ENCODE assay signal across 9 cellular contexts in genomic region chr12:47805417-47805816, GRCh38. TPM values are rescaled to one million over a fixed set of nuclear protein-coding genes. Genes with fewer than 3 reads are reported as not detected.
DNase-seq lines count a peak whose midpoint lies in the region; ATAC-seq and TF ChIP-seq lines count a peak whose summit lies in the region.
"Had no signal": no experiment of that assay in that cellular context is flagged by ENCODE, and none has a peak within 500 bp of the region (broad histone marks: within the 10 kb centered on the region; RNA-seq: fewer than 3 reads in every experiment).

No MANE protein-coding gene starts in this region.

- H3K36me3 ChIP-seq in mammary epithelial cell (ENCODE audit: insufficient read depth, low read length) (no peaks in the 10 kb centered on the region), upper lobe of right lung (no peaks in the 10 kb centered on the region)

- H3K79me2 ChIP-seq in mammary epithelial cell (ENCODE audit: insufficient read depth, low read length) = peaks cover 98% of the 10 kb centered on the region

- H3K4me3 ChIP-seq in mammary epithelial cell (replicated peaks in 1 of 3; ENCODE audit: insufficient read depth in 1 of 3, low read depth in 2 of 3, low read length in 3 of 3) = no peak overlapping the region
- no peak overlapping the region for H3K4me3 ChIP-seq in upper lobe of right lung

- H3K36me3 Mint-ChIP-seq in MCF 10A (ENCODE audit: insufficient read depth, unreplicated experiment) (peaks cover 7% of the 10 kb centered on the region), chondrocyte (ENCODE audit: low read depth) (peaks cover 1% of the 10 kb centered on the region)
- no peaks in the 10 kb centered on the region for H3K36me3 Mint-ChIP-seq in natural killer cell treated with Interleukin-12 subunit alpha and Interleukin-12 subunit beta and Interleukin-15 and Interleukin-18, amount 100 ng/mL, for 72 hours

- DNase-seq in MCF 10A (ENCODE audit: unreplicated experiment) (no peak), mammary epithelial cell (no peak), chondrocyte (ENCODE audit: low spot score) (no peak), upper lobe of right lung (no peak), DMS53 (lab: John Stamatoyannopoulos, UW) (no peak), NCI-H748 treated with DMSO at 0.1 percent for 48 hours (lab: John Stamatoyannopoulos, UW) (no peak)
- DNase-seq in natural killer cell treated with Interleukin-12 subunit alpha and Interleukin-12 subunit beta and Interleukin-15 and Interleukin-18, amount 100 ng/mL, for 72 hours (ENCODE audit: low spot score) = no peak

- H3K9ac ChIP-seq in mammary epithelial cell (ENCODE audit: insufficient read depth, low read length) = no peak overlapping the region

- WGBS in mammary epithelial cell (ENCODE audit: low coverage, missing lambda C conversion rate) = 38% methylated on average over 2 of the region's 2 CpGs

- no peaks in the 10 kb centered on the region for H3K27me3 Mint-ChIP-seq in MCF 10A (ENCODE audit: insufficient read depth, unreplicated experiment)
- no peaks in the 10 kb centered on the region for H3K27me3 Mint-ChIP-seq in chondrocyte (ENCODE audit: low read depth)
- no peaks in the 10 kb centered on the region for H3K27me3 Mint-ChIP-seq in natural killer cell treated with Interleukin-12 subunit alpha and Interleukin-12 subunit beta and Interleukin-15 and Interleukin-18, amount 100 ng/mL, for 72 hours

- H3K27ac ChIP-seq in mammary epithelial cell (ENCODE audit: insufficient read depth, low read depth, low read length) (no peak overlapping the region), upper lobe of right lung (peak overlapping the region; percentile 77)

- dilution Hi-C loops in mammary epithelial cell (cut with HindIII; ENCODE audit: low sequenced_read_pairs) = no loop called here

- no peak overlapping the region for H2AFZ ChIP-seq in mammary epithelial cell (ENCODE audit: low read depth, low read length)

- H3K4me3 Mint-ChIP-seq in MCF 10A (ENCODE audit: unreplicated experiment) (no peak overlapping the region), chondrocyte (ENCODE audit: unreplicated experiment) (no peak overlapping the region)
- H3K4me3 Mint-ChIP-seq in natural killer cell treated with Interleukin-12 subunit alpha and Interleukin-12 subunit beta and Interleukin-15 and Interleukin-18, amount 100 ng/mL, for 72 hours = peak overlapping the region; percentile 45

- peaks cover 17% of the 10 kb centered on the region for H3K4me1 Mint-ChIP-seq in MCF 10A (ENCODE audit: insufficient read depth, unreplicated experiment)
- H3K4me1 Mint-ChIP-seq in chondrocyte (ENCODE audit: low read depth) = peaks cover 85% of the 10 kb centered on the region
- H3K4me1 Mint-ChIP-seq in natural killer cell treated with Interleukin-12 subunit alpha and Interleukin-12 subunit beta and Interleukin-15 and Interleukin-18, amount 100 ng/mL, for 72 hours (ENCODE audit: low read depth in 2 of 2) = peaks cover 87% of the 10 kb centered on the region in 2 donors

- H3K27me3 ChIP-seq in mammary epithelial cell (ENCODE audit: insufficient read depth, low read length) = no peaks in the 10 kb centered on the region
- H3K27me3 ChIP-seq in upper lobe of right lung = no peaks in the 10 kb centered on the region

- H3K9me3 ChIP-seq in mammary epithelial cell (replicated peaks; ENCODE audit: insufficient read depth, low read length) (no peaks in the 10 kb centered on the region), upper lobe of right lung (no peaks in the 10 kb centered on the region)

- H3K4me2 ChIP-seq in mammary epithelial cell (ENCODE audit: insufficient read depth, low read depth, low read length) = no peak overlapping the region

- TF ChIP-seq CTCF in MCF 10A (IDR thresholded peaks at IDR 0.05; ENCODE audit: unreplicated experiment) = no peak
- TF ChIP-seq CTCF in mammary epithelial cell (conservative IDR thresholded peaks at IDR 0.05 in 1 of 2, IDR thresholded peaks at IDR 0.05 in 1 of 2; ENCODE audit: extremely low read depth in 1 of 2, insufficient read depth in 1 of 2, low read depth in 1 of 2, low read length in 2 of 2) = no peak
- TF ChIP-seq CTCF in chondrocyte (IDR thresholded peaks at IDR 0.05) = no peak
- no peak for TF ChIP-seq CTCF in upper lobe of right lung (IDR thresholded peaks at IDR 0.05)

- H3K4me1 ChIP-seq in mammary epithelial cell (ENCODE audit: insufficient read depth, low read length) = peaks cover 32% of the 10 kb centered on the region
- H3K4me1 ChIP-seq in upper lobe of right lung = peaks cover 100% of the 10 kb centered on the region

- H3K27ac Mint-ChIP-seq in MCF 10A (ENCODE audit: low read depth, unreplicated experiment) (peak overlapping the region; percentile 59), chondrocyte (ENCODE audit: unreplicated experiment) (peak overlapping the region; percentile 73)
- peak overlapping the region; percentile 66 to 100 for H3K27ac Mint-ChIP-seq in natural killer cell treated with Interleukin-12 subunit alpha and Interleukin-12 subunit beta and Interleukin-15 and Interleukin-18, amount 100 ng/mL, for 72 hours

- POLR2A ChIA-PET in MCF 10A (lab: Yijun Ruan, JAX) = interaction anchor here (0.6 kb wide), 1 partner anchor 84 kb away, joined by 3 read pairs; no protein-coding TSS in a partner anchor

- no TSS peak for BruUV-seq in MCF 10A (replicated peaks; lab: Mats Ljungman, UMichigan)
- no TSS peak for BruUV-seq in mammary epithelial cell (replicated peaks; lab: Mats Ljungman, UMichigan)

- intact Hi-C loops in MCF 10A (cut with micrococcal nuclease) = no loop called here
- intact Hi-C loops in mammary epithelial cell (cut with micrococcal nuclease) = no loop called here
- intact Hi-C loops in upper lobe of right lung (cut with DNase I) = no loop called here

- no peaks in the 10 kb centered on the region for H4K20me1 ChIP-seq in mammary epithelial cell (ENCODE audit: insufficient read depth, low read length)

- H3K9me3 Mint-ChIP-seq in MCF 10A (ENCODE audit: unreplicated experiment) (no peaks in the 10 kb centered on the region), chondrocyte (ENCODE audit: low read depth) (no peaks in the 10 kb centered on the region)
- H3K9me3 Mint-ChIP-seq in natural killer cell treated with Interleukin-12 subunit alpha and Interleukin-12 subunit beta and Interleukin-15 and Interleukin-18, amount 100 ng/mL, for 72 hours = no peaks in the 10 kb centered on the region

- in situ Hi-C loops in mammary epithelial cell (cut with MboI; ENCODE audit: low sequenced_read_pairs in 2 of 2) = no loop called here

- CTCF ChIA-PET in MCF 10A (lab: Yijun Ruan, JAX) (interaction anchor here (0.6 kb wide), 1 partner anchor 84 kb away, joined by 4 read pairs; no protein-coding TSS in a partner anchor), mammary epithelial cell (lab: Charles Lee; ENCODE audit: low non-redundant PET) (no interaction called here)

- no peak for ATAC-seq in natural killer cell treated with Interleukin-12 subunit alpha and Interleukin-12 subunit beta and Interleukin-15 and Interleukin-18, amount 100 ng/mL, for 72 hours
- ATAC-seq in upper lobe of right lung = no peak
- ATAC-seq in HG03159 (IDR thresholded peaks at IDR 0.05; ENCODE audit: unreplicated experiment) = no peak
- ATAC-seq: HepG2 had no signal

RNA-seq across cellular contexts. Expression of gene HDAC7, which starts 14.3 kb away (rescaled TPM):
- total RNA-seq in MCF 10A (2022) = 65.0 and 80.1 TPM in 2 replicates
- 10 to 100 TPM; 17.7 to 72.1 TPM for total RNA-seq in mammary epithelial cell
- polyA plus RNA-seq in mammary epithelial cell = 30.5 TPM
- polyA minus RNA-seq in mammary epithelial cell = 96.1 TPM
- total RNA-seq in chondrocyte = 79.1 to 93.2 TPM (median 89.6 TPM) in 3 replicates
- 100 to 1,000 TPM; 127 to 176 TPM for total RNA-seq in natural killer cell treated with Interleukin-12 subunit alpha and Interleukin-12 subunit beta and Interleukin-15 and Interleukin-18, amount 100 ng/mL, for 72 hours
- 135 TPM for total RNA-seq in upper lobe of right lung

RNA-seq across cellular contexts. Expression of gene SLC48A1, which starts 32.4 kb away (rescaled TPM):
- total RNA-seq in MCF 10A (2022) (19.4 and 20.2 TPM in 2 replicates), mammary epithelial cell (10 to 100 TPM; 22.0 to 29.3 TPM), chondrocyte (11.4 to 18.4 TPM (median 11.5 TPM) in 3 replicates), upper lobe of right lung (40.9 TPM)
- 11.8 TPM for polyA plus RNA-seq in mammary epithelial cell
- 22.0 TPM for polyA minus RNA-seq in mammary epithelial cell
- total RNA-seq in natural killer cell treated with Interleukin-12 subunit alpha and Interleukin-12 subunit beta and Interleukin-15 and Interleukin-18, amount 100 ng/mL, for 72 hours = 1 to 10 TPM; 5.1 to 9.8 TPM

RNA-seq across cellular contexts. Expression of gene RAPGEF3, which starts 46.7 kb away (rescaled TPM):
- total RNA-seq in MCF 10A (2022) (1.4 and 3.4 TPM in 2 replicates), mammary epithelial cell (10 to 100 TPM in 1 of 2 donors, 1 to 10 TPM in 1; 9.7 to 41.0 TPM), chondrocyte (1.3 to 1.8 TPM (median 1.3 TPM) in 3 replicates), upper lobe of right lung (69.6 TPM)
- polyA plus RNA-seq in mammary epithelial cell = 6.2 TPM
- 10.0 TPM for polyA minus RNA-seq in mammary epithelial cell
- total RNA-seq in natural killer cell treated with Interleukin-12 subunit alpha and Interleukin-12 subunit beta and Interleukin-15 and Interleukin-18, amount 100 ng/mL, for 72 hours = under 1 TPM; 0.19 to 0.25 TPM
